In genomic region chr15:63655683-63656372, GRCh38 we compare ENCODE assay signal across 2 cellular contexts.
A peak's percentile ranks its signal among the peaks of the same experiment; 100 is the strongest.
TF ChIP-seq lines count a peak whose summit lies in the region.

No MANE protein-coding gene starts in this region.

TF ChIP-seq in HEK293, 187 proteins besides CTCF, POLR2A, EP300 and RAD21:
- TF ChIP-seq ZNF138 (tag by site-specific recombination; IDR thresholded peaks at IDR 0.05; ENCODE audit: borderline replicate concordance) (no peak), SCRT2 (tag by site-specific recombination; IDR thresholded peaks at IDR 0.05) (peak; percentile 64)

TF ChIP-seq in H1, 55 proteins besides CTCF, POLR2A, EP300 and RAD21:
- no peak for TF ChIP-seq E2F6 (IDR thresholded peaks at IDR 0.05)
- no peak for TF ChIP-seq PHF8 (conservative IDR thresholded peaks at IDR 0.05; ENCODE audit: low read depth, low read length)
- TF ChIP-seq CBX5 (IDR thresholded peaks at IDR 0.05; ENCODE audit: low read depth, low read length), result no peak
- no peak for TF ChIP-seq EZH2 (IDR thresholded peaks at IDR 0.05; ENCODE audit: low read depth, low read length, severe bottlenecking)
- TF ChIP-seq RFX5 (IDR thresholded peaks at IDR 0.05; ENCODE audit: borderline replicate concordance, low read depth, low read length), result no peak
- TF ChIP-seq CHD2 (IDR thresholded peaks at IDR 0.05; ENCODE audit: low read length), result no peak
- no peak for TF ChIP-seq MAFK (IDR thresholded peaks at IDR 0.05; ENCODE audit: low read depth, low read length)
- TF ChIP-seq TBP (IDR thresholded peaks at IDR 0.05; ENCODE audit: low read depth, low read length), result no peak
- TF ChIP-seq BCL11A (IDR thresholded peaks at IDR 0.05; ENCODE audit: low read depth in 2 of 2, low read length in 2 of 2), result no peak
TF ChIP-seq in H1: peak in this region for 0.
